ENCODE assay signal across 23 cellular contexts in the genomic region with DNA sequence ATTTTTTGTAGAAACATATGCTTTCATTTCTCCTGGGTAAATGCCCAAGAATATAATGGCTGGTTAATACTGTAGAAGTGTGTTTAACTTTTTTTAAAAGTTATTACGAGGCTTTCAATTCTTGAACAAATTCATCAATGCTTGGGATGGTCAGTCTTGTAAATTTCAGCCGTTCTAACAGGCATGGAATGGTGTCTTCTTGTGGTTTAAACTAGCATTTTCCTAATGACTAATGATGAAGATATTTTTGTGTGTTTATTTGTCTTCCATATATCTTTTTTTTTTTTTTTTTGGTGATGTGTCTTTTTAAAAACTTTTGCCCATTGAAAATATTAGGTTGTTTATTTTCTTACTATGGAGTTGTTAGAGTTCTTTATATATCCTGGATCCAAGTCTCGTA.
DNase-seq lines count a peak whose midpoint lies in the region; ATAC-seq, FAIRE-seq and TF ChIP-seq lines count a peak whose summit lies in the region.
"Had no signal": no experiment of that assay in that cellular context is flagged by ENCODE, and none has a peak within 500 bp of the region (broad histone marks: within the 10 kb centered on the region; RNA-seq: fewer than 3 reads in every experiment).

No MANE protein-coding gene starts in this region.

- H3K27ac ChIP-seq in A549 (peak overlapping the region in 1 of 2 experiments; percentile 55; a peak in 3 of 6 replicates), astrocyte (ENCODE audit: low read depth, low read length) (no peak overlapping the region)
- H3K27ac ChIP-seq: pancreas, upper lobe of right lung had no signal

- CTCF ChIA-PET in A549 (lab: Yijun Ruan, JAX), result interaction anchor here (1.9 to 2.1 kb wide), 2 partner anchors 121 kb away, joined by 7 to 16 read pairs; no protein-coding TSS in a partner anchor

- H3K4me3 ChIP-seq in A549 (no peak overlapping the region), astrocyte (ENCODE audit: insufficient read depth, low read depth, low read length) (no peak overlapping the region), foreskin fibroblast (ENCODE audit: low read depth in 1 of 2, low read length in 2 of 2) (no peak overlapping the region)
- H3K4me3 ChIP-seq: pancreas, upper lobe of right lung had no signal

- no peak overlapping the region for H3K27ac Mint-ChIP-seq in astrocyte (ENCODE audit: unreplicated experiment)
- H3K27ac Mint-ChIP-seq: activated CD4-positive, alpha-beta memory T cell treated with anti-CD3 and anti-CD28 coated beads, Interleukin-2, amount 10 ng/mL, durations not matched to agents 7 days and 5 days; CD14-positive monocyte; natural killer cell treated with Interleukin-12 subunit alpha and Interleukin-12 subunit beta and Interleukin-15 and Interleukin-18, amount 100 ng/mL, for 72 hours; T-helper 17 cell; WTC11 had no signal

- H3K9ac ChIP-seq in astrocyte (ENCODE audit: low read length), result no peak overlapping the region

- H3K9me3 ChIP-seq in A549 (no peaks in the 10 kb centered on the region), astrocyte (ENCODE audit: insufficient read depth, low read depth, low read length) (no peaks in the 10 kb centered on the region)
- H3K9me3 ChIP-seq: pancreas, upper lobe of right lung had no signal

- POLR2A ChIA-PET in A549 (lab: Yijun Ruan, JAX), result no interaction called here

- H3K4me3 Mint-ChIP-seq in astrocyte (ENCODE audit: unreplicated experiment), result no peak overlapping the region
- H3K4me3 Mint-ChIP-seq: activated CD4-positive, alpha-beta memory T cell treated with anti-CD3 and anti-CD28 coated beads, Interleukin-2, amount 10 ng/mL, durations not matched to agents 7 days and 5 days; CD14-positive monocyte; natural killer cell treated with Interleukin-12 subunit alpha and Interleukin-12 subunit beta and Interleukin-15 and Interleukin-18, amount 100 ng/mL, for 72 hours; stimulated activated naive CD8-positive, alpha-beta T cell treated with anti-CD3 and anti-CD28 coated beads, Interleukin-15, amount 100 ng/mL, for 72 hours; T-helper 17 cell; WTC11 had no signal

- no peak for TF ChIP-seq EP300 in A549 (IDR thresholded peaks at IDR 0.05)

- no peaks in the 10 kb centered on the region for H3K27me3 ChIP-seq in astrocyte (ENCODE audit: insufficient read depth, low read length)
- H3K27me3 ChIP-seq: pancreas, upper lobe of right lung had no signal

- DNase-seq in A549 (ENCODE audit: low read depth in 1 of 2, low spot score in 1 of 2) (no peak), HS-5 (ENCODE audit: low read depth) (peak; percentile 42), astrocyte (ENCODE audit: low read depth) (peak; percentile 65), foreskin fibroblast (peak; percentile 29 to 59), NCI-H1092 treated with DMSO at 0.1 percent for 48 hours (lab: John Stamatoyannopoulos, UW) (no peak), foreskin melanocyte (no peak), NCI-H1092 (lab: John Stamatoyannopoulos, UW) (no peak)
- DNase-seq: activated CD4-positive, alpha-beta memory T cell treated with anti-CD3 and anti-CD28 coated beads, Interleukin-2, amount 10 ng/mL, durations not matched to agents 7 days and 5 days; Karpas-422; mesendoderm; NCI-H1436 treated with DMSO at 0.1 percent for 48 hours; NCI-H2171 treated with DMSO at 0.1 percent for 48 hours; NCI-H69; OCI-M1; pancreas; SIG-M5; stimulated activated naive CD8-positive, alpha-beta T cell treated with anti-CD3 and anti-CD28 coated beads, Interleukin-15, amount 100 ng/mL, for 72 hours; T-helper 17 cell; upper lobe of right lung had no signal

- 53% methylated on average over 3 of the region's 3 CpGs for WGBS in A549 (ENCODE audit: missing lambda C conversion rate)

- TF ChIP-seq POLR2A in A549 (IDR thresholded peaks at IDR 0.05; ENCODE audit: low read length), result no peak

- H3K36me3 Mint-ChIP-seq in astrocyte (ENCODE audit: low read depth, unreplicated experiment), result peaks cover 9% of the 10 kb centered on the region
- H3K36me3 Mint-ChIP-seq: CD14-positive monocyte; natural killer cell treated with Interleukin-12 subunit alpha and Interleukin-12 subunit beta and Interleukin-15 and Interleukin-18, amount 100 ng/mL, for 72 hours; WTC11 had no signal

- TF ChIP-seq CTCF in A549 (IDR thresholded peaks at IDR 0.05) (no peak), astrocyte (IDR thresholded peaks at IDR 0.05; ENCODE audit: insufficient read depth, low read depth, low read length) (no peak), foreskin fibroblast (IDR thresholded peaks at IDR 0.05; ENCODE audit: low read depth, low read length) (no peak)

- H3K4me1 Mint-ChIP-seq in astrocyte (ENCODE audit: low read depth, unreplicated experiment), result peaks cover 14% of the 10 kb centered on the region
- H3K4me1 Mint-ChIP-seq: activated CD4-positive, alpha-beta memory T cell treated with anti-CD3 and anti-CD28 coated beads, Interleukin-2, amount 10 ng/mL, durations not matched to agents 7 days and 5 days; CD14-positive monocyte; stimulated activated naive CD8-positive, alpha-beta T cell treated with anti-CD3 and anti-CD28 coated beads, Interleukin-15, amount 100 ng/mL, for 72 hours had no signal

- H4K20me1 ChIP-seq in astrocyte (ENCODE audit: insufficient read depth, low read length), result peaks cover 5% of the 10 kb centered on the region

- H3K4me2 ChIP-seq in A549 (peak overlapping the region; percentile 32; the same call in 2 of the 3 replicates), astrocyte (ENCODE audit: low read length) (peak overlapping the region; percentile 60)

- H3K27me3 Mint-ChIP-seq in astrocyte (ENCODE audit: low read depth, unreplicated experiment), result peaks cover 14% of the 10 kb centered on the region
- H3K27me3 Mint-ChIP-seq: stimulated activated naive CD8-positive, alpha-beta T cell treated with anti-CD3 and anti-CD28 coated beads, Interleukin-15, amount 100 ng/mL, for 72 hours had no signal

- no peak overlapping the region for H2AFZ ChIP-seq in astrocyte (ENCODE audit: low read depth, low read length)

- no peaks in the 10 kb centered on the region for H3K9me3 Mint-ChIP-seq in astrocyte (ENCODE audit: unreplicated experiment)
- H3K9me3 Mint-ChIP-seq: activated CD4-positive, alpha-beta memory T cell treated with anti-CD3 and anti-CD28 coated beads, Interleukin-2, amount 10 ng/mL, durations not matched to agents 7 days and 5 days; CD14-positive monocyte; natural killer cell treated with Interleukin-12 subunit alpha and Interleukin-12 subunit beta and Interleukin-15 and Interleukin-18, amount 100 ng/mL, for 72 hours; stimulated activated naive CD8-positive, alpha-beta T cell treated with anti-CD3 and anti-CD28 coated beads, Interleukin-15, amount 100 ng/mL, for 72 hours; WTC11 had no signal

- H3K36me3 ChIP-seq in astrocyte (ENCODE audit: insufficient read depth, low read length), result no peaks in the 10 kb centered on the region
- H3K36me3 ChIP-seq: pancreas, upper lobe of right lung had no signal

- peaks cover 14% of the 10 kb centered on the region for H3K4me1 ChIP-seq in A549
- peaks cover 11% of the 10 kb centered on the region for H3K4me1 ChIP-seq in astrocyte (ENCODE audit: insufficient read depth, low read length)
- H3K4me1 ChIP-seq: pancreas, upper lobe of right lung had no signal

- FAIRE-seq in A549 (lab: Jason Lieb, UNC) (peak; percentile 43), astrocyte (lab: Jason Lieb, UNC) (no peak)

- no peak for TF ChIP-seq RAD21 in A549 (conservative IDR thresholded peaks at IDR 0.05 in 1 of 2, IDR thresholded peaks at IDR 0.05 in 1 of 2)

- H3K79me2 ChIP-seq in astrocyte (ENCODE audit: insufficient read depth, low read length), result no peaks in the 10 kb centered on the region

- ATAC-seq in A549 (no peak), HG02798 (IDR thresholded peaks at IDR 0.05; ENCODE audit: poor library complexity, unreplicated experiment) (no peak)
- ATAC-seq: natural killer cell treated with Interleukin-12 subunit alpha and Interleukin-12 subunit beta and Interleukin-15 and Interleukin-18, amount 100 ng/mL, for 72 hours; pancreas; stimulated activated naive CD8-positive, alpha-beta T cell treated with anti-CD3 and anti-CD28 coated beads, Interleukin-15, amount 100 ng/mL, for 72 hours; T-helper 17 cell; upper lobe of right lung; WTC11 had no signal

TF ChIP-seq in A549, 52 proteins besides CTCF, POLR2A, EP300 and RAD21:
- no peak for TF ChIP-seq MAFK (IDR thresholded peaks at IDR 0.05; ENCODE audit: partially characterized antibody)

Comparison
In these comparisons a context has a peak if more than half of its experiments do, and no peak if none do; other contexts are left out.
1. DNase-seq: peak in HS-5 (single experiment), astrocyte (single experiment) and foreskin fibroblast (2 of 2); none in A549 (0 of 2), NCI-H1092 treated with DMSO at 0.1 percent for 48 hours (single experiment), foreskin melanocyte (single experiment) and NCI-H1092 (single experiment).